In genomic region chr7:150728609-150729008, GRCh38 we compare ENCODE assay signal across 19 cellular contexts. TPM values are rescaled to one million over a fixed set of nuclear protein-coding genes. Genes with fewer than 3 reads are reported as not detected.
DNase-seq lines count a peak whose midpoint lies in the region; ATAC-seq and TF ChIP-seq lines count a peak whose summit lies in the region.
"Had no signal": no experiment of that assay in that cellular context is flagged by ENCODE, and none has a peak within 500 bp of the region (broad histone marks: within the 10 kb centered on the region; RNA-seq: fewer than 3 reads in every experiment).

No MANE protein-coding gene starts in this region.

- intact Hi-C loops in activated naive CD4-positive, alpha-beta T cell treated with anti-CD3 and anti-CD28 coated beads for 36 hours (cut with micrococcal nuclease), result no loop called here

- H2BK15ac ChIP-seq in mesendoderm (replicated peaks; ENCODE audit: low read depth), result no peak overlapping the region

- H3K36me3 ChIP-seq in SK-N-SH (replicated peaks in 1 of 2; ENCODE audit: control insufficient read depth in 1 of 2, insufficient read depth in 2 of 2, low read length in 1 of 2) (no peaks in the 10 kb centered on the region), mesendoderm (ENCODE audit: control insufficient read depth, insufficient read depth, low read length) (no peaks in the 10 kb centered on the region)
- peaks cover 9% of the 10 kb centered on the region for H3K36me3 ChIP-seq in CD8-positive, alpha-beta memory T cell (ENCODE audit: insufficient read depth, low read length)

- no peak for TF ChIP-seq RAD21 in SK-N-SH (IDR thresholded peaks at IDR 0.05; ENCODE audit: low read length)

- DNase-seq in SK-N-SH, result no peak
- no peak for DNase-seq in activated naive CD4-positive, alpha-beta T cell treated with anti-CD3 and anti-CD28 coated beads for 36 hours
- DNase-seq in activated naive CD4-positive, alpha-beta T cell treated with Interleukin-2 at 50 U/mL for 16 hours, result no peak
- DNase-seq in CD8-positive, alpha-beta memory T cell, result no peak
- DNase-seq in immature natural killer cell, result no peak
- no peak for DNase-seq in mesendoderm
- DNase-seq: KBM-7, NCI-H2029, NCI-H446, NCI-H524 treated with DMSO at 0.1 percent for 48 hours, NCI-H774 had no signal

- H4K20me1 ChIP-seq in SK-N-SH (ENCODE audit: insufficient read depth), result no peaks in the 10 kb centered on the region

- H3K27ac Mint-ChIP-seq in activated naive CD4-positive, alpha-beta T cell treated with anti-CD3 and anti-CD28 coated beads for 36 hours, result peak overlapping the region; percentile 43
- peak overlapping the region; percentile 22 to 70 (median 56) for H3K27ac Mint-ChIP-seq in CD8-positive, alpha-beta memory T cell
- H3K27ac Mint-ChIP-seq in immature natural killer cell, result peak overlapping the region in 4 of 6 donors; percentile 0 to 51 (median 32)
- H3K27ac Mint-ChIP-seq: B cell had no signal

- H4K5ac ChIP-seq in mesendoderm (ENCODE audit: low read length), result no peak overlapping the region

- H3K4me1 Mint-ChIP-seq in activated naive CD4-positive, alpha-beta T cell treated with anti-CD3 and anti-CD28 coated beads for 36 hours (ENCODE audit: low read depth), result peaks cover 67% of the 10 kb centered on the region
- H3K4me1 Mint-ChIP-seq in CD8-positive, alpha-beta memory T cell, result peaks cover 67 to 88% (median 78%) of the 10 kb centered on the region in 3 donors
- peaks cover 57 to 69% of the 10 kb centered on the region in 2 donors for H3K4me1 Mint-ChIP-seq in immature natural killer cell
- H3K4me1 Mint-ChIP-seq: B cell had no signal

- no peak overlapping the region for H2AK5ac ChIP-seq in mesendoderm (ENCODE audit: low read length)

- H3K4me2 ChIP-seq in SK-N-SH (no peak overlapping the region), mesendoderm (ENCODE audit: low read length) (no peak overlapping the region)

- no peak overlapping the region for H3K23ac ChIP-seq in mesendoderm (ENCODE audit: low read length)

- no peaks in the 10 kb centered on the region; the same call in 1 of the 2 replicates for H3K9me3 ChIP-seq in SK-N-SH
- H3K9me3 ChIP-seq in CD8-positive, alpha-beta memory T cell (ENCODE audit: low read length), result peaks cover 18% of the 10 kb centered on the region

- TF ChIP-seq EP300 in SK-N-SH (IDR thresholded peaks at IDR 0.05; ENCODE audit: borderline replicate concordance in 1 of 2, low read depth in 1 of 2, low read length in 1 of 2), result no peak

- H3K9me2 ChIP-seq in SK-N-SH, result no peaks in the 10 kb centered on the region

- peaks cover 39% of the 10 kb centered on the region for H3K36me3 Mint-ChIP-seq in activated naive CD4-positive, alpha-beta T cell treated with anti-CD3 and anti-CD28 coated beads for 36 hours (ENCODE audit: low read depth)
- peaks cover 20 to 55% (median 45%) of the 10 kb centered on the region in 3 donors for H3K36me3 Mint-ChIP-seq in CD8-positive, alpha-beta memory T cell
- H3K36me3 Mint-ChIP-seq in immature natural killer cell, result peaks cover 39 to 41% (median 40%) of the 10 kb centered on the region in 3 donors

- H2BK120ac ChIP-seq in mesendoderm (ENCODE audit: low read depth, low read length), result no peak overlapping the region

- no peak overlapping the region for H3K4ac ChIP-seq in mesendoderm (ENCODE audit: low read depth, low read length)

- ATAC-seq in SK-N-SH treated with all-trans-retinoic acid at 6 μM for 48 hours (no peak), GM21717 (IDR thresholded peaks at IDR 0.05; ENCODE audit: unreplicated experiment) (no peak)

- no peak for TF ChIP-seq CTCF in SK-N-SH (IDR thresholded peaks at IDR 0.05)

- peaks cover 32% of the 10 kb centered on the region for H3K9me3 Mint-ChIP-seq in activated naive CD4-positive, alpha-beta T cell treated with anti-CD3 and anti-CD28 coated beads for 36 hours
- peaks cover 29 to 44% (median 39%) of the 10 kb centered on the region in 5 donors for H3K9me3 Mint-ChIP-seq in CD8-positive, alpha-beta memory T cell
- H3K9me3 Mint-ChIP-seq in immature natural killer cell, result peaks cover 0 to 26% (median 7%) of the 10 kb centered on the region in 6 donors

- H3K4me1 ChIP-seq in SK-N-SH (ENCODE audit: control insufficient read depth in 1 of 2, insufficient read depth in 2 of 2, low read depth in 1 of 2, low read length in 1 of 2) (no peaks in the 10 kb centered on the region), mesendoderm (ENCODE audit: control insufficient read depth, low read depth, low read length) (no peaks in the 10 kb centered on the region)
- peaks cover 47% of the 10 kb centered on the region for H3K4me1 ChIP-seq in CD8-positive, alpha-beta memory T cell (ENCODE audit: insufficient read depth, low read length)

- no peak overlapping the region for H2BK5ac ChIP-seq in mesendoderm (ENCODE audit: low read length)

- no peaks in the 10 kb centered on the region for H3F3A ChIP-seq in SK-N-SH (replicated peaks; ENCODE audit: insufficient read depth)

- no peaks in the 10 kb centered on the region; the same call in 1 of the 2 replicates for H3K27me3 ChIP-seq in SK-N-SH (ENCODE audit: insufficient read depth)
- no peaks in the 10 kb centered on the region for H3K27me3 ChIP-seq in CD8-positive, alpha-beta memory T cell (ENCODE audit: insufficient read depth, low read length, poor library complexity, severe bottlenecking)
- peaks cover 18% of the 10 kb centered on the region for H3K27me3 ChIP-seq in mesendoderm (ENCODE audit: insufficient read depth, low read length, poor library complexity)

- H3K56ac ChIP-seq in mesendoderm (ENCODE audit: low read length), result no peak overlapping the region

- no peaks in the 10 kb centered on the region for H3K27me3 Mint-ChIP-seq in activated naive CD4-positive, alpha-beta T cell treated with anti-CD3 and anti-CD28 coated beads for 36 hours (ENCODE audit: low read depth)
- H3K27me3 Mint-ChIP-seq in CD8-positive, alpha-beta memory T cell, result no peaks in the 10 kb centered on the region
- peaks cover 0 to 1% (median 1%) of the 10 kb centered on the region in 3 donors for H3K27me3 Mint-ChIP-seq in immature natural killer cell (ENCODE audit: low read depth in 3 of 3)

- H3K27ac ChIP-seq in SK-N-SH (ENCODE audit: low read depth in 2 of 2, low read length in 1 of 2) (no peak overlapping the region), mesendoderm (ENCODE audit: low read depth, low read length) (no peak overlapping the region)
- no peak overlapping the region for H3K27ac ChIP-seq in CD8-positive, alpha-beta memory T cell (ENCODE audit: low read depth, low read length)
- H3K27ac ChIP-seq: 22Rv1, C4-2B had no signal

- CTCF ChIA-PET in SK-N-SH (lab: Yijun Ruan, JAX), result no interaction called here
- CTCF ChIA-PET in activated naive CD4-positive, alpha-beta T cell treated with anti-CD3 and anti-CD28 coated beads for 36 hours (lab: Charles Lee), result interaction anchor here (0.6 to 2.8 kb wide), 2 partner anchors 12 to 27 kb away, joined by 3 to 22 read pairs; partner anchors contain the start of gene GIMAP1
- CTCF ChIA-PET in CD8-positive, alpha-beta memory T cell (lab: Charles Lee), result interaction anchor here (1.5 kb wide), 1 partner anchor 279 kb away, joined by 5 read pairs; no protein-coding TSS in a partner anchor

- H2AFZ ChIP-seq in SK-N-SH (ENCODE audit: low read depth), result no peak overlapping the region

- H3K79me1 ChIP-seq in mesendoderm (ENCODE audit: low read length), result no peaks in the 10 kb centered on the region

- POLR2A ChIA-PET in SK-N-SH (lab: Yijun Ruan, JAX), result no interaction called here
- POLR2A ChIA-PET in CD8-positive, alpha-beta memory T cell (lab: Charles Lee), result no interaction called here

- H3K9ac ChIP-seq in SK-N-SH, result no peak overlapping the region
- H3K9ac ChIP-seq in mesendoderm (ENCODE audit: low read length), result no peak overlapping the region

- no peak overlapping the region for H3K18ac ChIP-seq in mesendoderm (ENCODE audit: low read length)

- H3K79me2 ChIP-seq in SK-N-SH (ENCODE audit: insufficient read depth), result no peaks in the 10 kb centered on the region
- no peaks in the 10 kb centered on the region for H3K79me2 ChIP-seq in mesendoderm (ENCODE audit: control insufficient read depth, insufficient read depth, low read length)

- no peak overlapping the region for H3K4me3 ChIP-seq in SK-N-SH (ENCODE audit: low read depth in 2 of 2, low read length in 1 of 2)
- no peak overlapping the region for H3K4me3 ChIP-seq in CD8-positive, alpha-beta memory T cell (ENCODE audit: low read length)
- H3K4me3 ChIP-seq in mesendoderm (ENCODE audit: low read length), result no peak overlapping the region

- H3K4me3 Mint-ChIP-seq in activated naive CD4-positive, alpha-beta T cell treated with anti-CD3 and anti-CD28 coated beads for 36 hours, result no peak overlapping the region
- no peak overlapping the region for H3K4me3 Mint-ChIP-seq in CD8-positive, alpha-beta memory T cell
- H3K4me3 Mint-ChIP-seq in immature natural killer cell, result no peak overlapping the region
- H3K4me3 Mint-ChIP-seq: B cell had no signal

- H4K8ac ChIP-seq in mesendoderm (ENCODE audit: low read depth, low read length), result no peak overlapping the region

RNA-seq across cellular contexts. Expression of gene GIMAP5, which starts 8.6 kb away (rescaled TPM):
- polyA plus RNA-seq in SK-N-SH (2012; rRNA removed) (not detected in 2 replicates), immature natural killer cell (100 to 1,000 TPM; 123 to 291 (median 123) TPM)
- not detected in 2 replicates for polyA plus RNA-seq in SK-N-SH (2012; cell fraction: cytosol; rRNA removed)
- not detected in 2 replicates for polyA plus RNA-seq in SK-N-SH (2012; cell fraction: nucleus; rRNA removed)
- total RNA-seq in activated naive CD4-positive, alpha-beta T cell treated with anti-CD3 and anti-CD28 coated beads for 36 hours, result 10 to 100 TPM; 32.1 to 32.3 TPM
- 10 to 100 TPM; 63.9 to 70.4 TPM for total RNA-seq in CD8-positive, alpha-beta memory T cell
- 475 TPM for polyA plus RNA-seq in CD8-positive, alpha-beta memory T cell
- polyA plus RNA-seq in mesendoderm (2013, experiment 1 of 2), result not detected
- not detected for polyA plus RNA-seq in mesendoderm (2013, experiment 2 of 2)
- total RNA-seq: LHCN-M2, MCF 10A had no signal

RNA-seq across cellular contexts. Expression of gene GIMAP1, which starts 12.2 kb away (rescaled TPM):
- polyA plus RNA-seq in SK-N-SH (2012; rRNA removed) (not detected in 2 replicates), immature natural killer cell (10 to 100 TPM; 19.1 to 71.4 (median 25.7) TPM)
- under 0.01 TPM in 1 of 2 replicates, not detected in the other for polyA plus RNA-seq in SK-N-SH (2012; cell fraction: cytosol; rRNA removed)
- not detected in 2 replicates for polyA plus RNA-seq in SK-N-SH (2012; cell fraction: nucleus; rRNA removed)
- total RNA-seq in activated naive CD4-positive, alpha-beta T cell treated with anti-CD3 and anti-CD28 coated beads for 36 hours, result 1 to 10 TPM; 5.1 to 5.3 TPM
- total RNA-seq in CD8-positive, alpha-beta memory T cell, result 10 to 100 TPM in 1 of 2 experiments, 1 to 10 TPM in 1; 9.8 to 10.0 TPM
- polyA plus RNA-seq in CD8-positive, alpha-beta memory T cell, result 86.1 TPM
- not detected for polyA plus RNA-seq in mesendoderm (2013, experiment 1 of 2)
- polyA plus RNA-seq in mesendoderm (2013, experiment 2 of 2), result not detected
- total RNA-seq: HT1080, LHCN-M2, MCF 10A had no signal

RNA-seq across cellular contexts. Expression of gene GIMAP2, which starts 43.1 kb away (rescaled TPM):
- polyA plus RNA-seq in SK-N-SH (2012; rRNA removed) (4.1 and 5.7 TPM in 2 replicates), immature natural killer cell (10 to 100 TPM; 63.1 to 93.5 (median 79.4) TPM)
- 4.4 and 4.5 TPM in 2 replicates for polyA plus RNA-seq in SK-N-SH (2012; cell fraction: cytosol; rRNA removed)
- polyA plus RNA-seq in SK-N-SH (2012; cell fraction: nucleus; rRNA removed), result 2.2 and 4.0 TPM in 2 replicates
- 10 to 100 TPM; 45.0 to 49.5 TPM for total RNA-seq in activated naive CD4-positive, alpha-beta T cell treated with anti-CD3 and anti-CD28 coated beads for 36 hours
- 10 to 100 TPM; 40.4 to 42.9 TPM for total RNA-seq in CD8-positive, alpha-beta memory T cell
- polyA plus RNA-seq in CD8-positive, alpha-beta memory T cell, result 88.0 TPM
- not detected for polyA plus RNA-seq in mesendoderm (2013, experiment 1 of 2)
- not detected for polyA plus RNA-seq in mesendoderm (2013, experiment 2 of 2)
- total RNA-seq: MCF 10A had no signal

Comparison
In these comparisons a context has a peak if more than half of its experiments do, and no peak if none do; other contexts are left out.
1. RNA of gene GIMAP5, which starts 8.6 kb away (polyA plus RNA-seq): 475 TPM in CD8-positive, alpha-beta memory T cell (single experiment) and 123 to 291 TPM in immature natural killer cell; not detected in SK-N-SH; every median in the first group is over 100 times any median in the second.
2. RNA of gene GIMAP1, which starts 12.2 kb away (polyA plus RNA-seq): 86.1 TPM in CD8-positive, alpha-beta memory T cell (single experiment) and 19.1 to 71.4 TPM in immature natural killer cell; under 0.01 TPM in SK-N-SH; every median in the first group is over 10 times any median in the second.
3. RNA of gene GIMAP2, which starts 43.1 kb away (polyA plus RNA-seq): 88.0 TPM in CD8-positive, alpha-beta memory T cell (single experiment) and 63.1 to 93.5 TPM in immature natural killer cell; 2.2 to 5.7 TPM in SK-N-SH; every median in the first group is over 4 times any median in the second.
4. Peak in every context shown above with its lines, with median percentiles within 50 percentile points of each other: H3K27ac Mint-ChIP-seq.